Comparison of ENCODE assay signal across 16 cellular contexts in the genomic region with DNA sequence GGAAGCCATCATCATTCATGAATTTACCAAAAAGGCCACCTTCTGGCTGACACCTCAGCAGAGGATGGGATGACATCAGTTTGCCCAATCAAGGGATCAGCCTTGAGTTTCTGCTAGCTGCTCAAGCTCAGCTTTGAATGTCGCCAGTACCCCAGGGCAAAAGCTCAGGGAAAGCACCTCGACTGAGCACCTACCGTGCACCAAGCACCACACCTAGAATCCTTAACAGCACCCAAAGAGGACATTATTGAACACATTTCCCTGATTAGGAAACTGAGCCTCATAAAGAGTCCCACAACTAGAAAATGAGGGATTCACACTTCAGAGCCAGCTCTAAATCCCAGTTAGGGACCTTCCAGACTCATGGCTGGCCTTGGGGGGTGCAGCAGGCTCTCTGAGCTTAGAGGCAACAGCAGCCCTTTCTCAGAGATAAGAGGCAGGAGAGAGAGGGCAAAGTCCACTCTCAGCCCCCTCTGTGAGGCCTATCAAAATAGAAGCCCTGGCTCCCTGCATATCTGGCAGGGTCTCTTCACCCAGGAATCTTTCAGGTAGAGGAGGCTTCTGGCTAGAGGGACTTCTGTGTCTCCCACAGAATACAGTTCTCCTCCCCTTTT. TPM values are rescaled to one million over a fixed set of nuclear protein-coding genes. Genes with fewer than 3 reads are reported as not detected.
"Had no signal": no experiment of that assay in that cellular context is flagged by ENCODE, and none has a peak within 500 bp of the region (broad histone marks: within the 10 kb centered on the region; RNA-seq: fewer than 3 reads in every experiment).

No MANE protein-coding gene starts in this region.

- H3K27ac ChIP-seq: breast epithelium, skin epidermis, suprapubic skin had no signal

- H3K36me3 ChIP-seq: breast epithelium, suprapubic skin had no signal

- H3K27me3 Mint-ChIP-seq: stimulated activated naive CD8-positive, alpha-beta T cell treated with anti-CD3 and anti-CD28 coated beads, Interleukin-15, Interleukin-2, amounts not matched to agents 100 ng/mL and 50 ng/mL, for 24 hours had no signal

- DNase-seq: activated CD4-positive, alpha-beta T cell treated with anti-CD3 and anti-CD28 coated beads for 1 hour; activated CD4-positive, alpha-beta T cell treated with anti-CD3 and anti-CD28 coated beads, Interleukin-2, amount 50 U/mL, for 4 hours; activated naive CD4-positive, alpha-beta T cell treated with Interleukin-2 at 50 U/mL for 16 hours; aorta; effector memory CD4-positive, alpha-beta T cell; foreskin melanocyte; immature natural killer cell; naive thymus-derived CD4-positive, alpha-beta T cell; trophoblast cell had no signal

- H3K4me1 ChIP-seq: breast epithelium, suprapubic skin had no signal

- H3K27me3 ChIP-seq: breast epithelium, suprapubic skin had no signal

- H3K36me3 Mint-ChIP-seq: immature natural killer cell; naive thymus-derived CD4-positive, alpha-beta T cell had no signal

- H3K4me3 ChIP-seq: breast epithelium, lung, skin epidermis, suprapubic skin had no signal

- H3K27ac Mint-ChIP-seq: activated T-helper 17 cell treated with anti-CD3 and anti-CD28 coated beads, Interleukin-2, amount 50 U/mL, for 72 hours; dendritic cell treated with granulocyte-macrophage colony-stimulating factor and Interleukin-4, amounts not matched to agents 40 ng/mL and 50 ng/mL, for 4 days; immature natural killer cell; naive thymus-derived CD4-positive, alpha-beta T cell; stimulated activated naive CD8-positive, alpha-beta T cell treated with anti-CD3 and anti-CD28 coated beads, Interleukin-15, Interleukin-2, amounts not matched to agents 100 ng/mL and 50 ng/mL, for 24 hours had no signal

- H3K4me1 Mint-ChIP-seq: activated T-helper 17 cell treated with anti-CD3 and anti-CD28 coated beads, Interleukin-2, amount 50 U/mL, for 72 hours; immature natural killer cell; naive thymus-derived CD4-positive, alpha-beta T cell had no signal

- H3K9me3 Mint-ChIP-seq: activated T-helper 17 cell treated with anti-CD3 and anti-CD28 coated beads, Interleukin-2, amount 50 U/mL, for 72 hours; dendritic cell treated with granulocyte-macrophage colony-stimulating factor and Interleukin-4, amounts not matched to agents 40 ng/mL and 50 ng/mL, for 4 days; stimulated activated naive CD8-positive, alpha-beta T cell treated with anti-CD3 and anti-CD28 coated beads, Interleukin-15, Interleukin-2, amounts not matched to agents 100 ng/mL and 50 ng/mL, for 24 hours had no signal

- ATAC-seq: activated T-helper 17 cell treated with anti-CD3 and anti-CD28 coated beads, Interleukin-2, amount 50 U/mL, for 72 hours; naive thymus-derived CD4-positive, alpha-beta T cell had no signal

- H3K9me3 ChIP-seq: breast epithelium, suprapubic skin had no signal

- H3K4me3 Mint-ChIP-seq: activated T-helper 17 cell treated with anti-CD3 and anti-CD28 coated beads, Interleukin-2, amount 50 U/mL, for 72 hours; dendritic cell treated with granulocyte-macrophage colony-stimulating factor and Interleukin-4, amounts not matched to agents 40 ng/mL and 50 ng/mL, for 4 days; immature natural killer cell; naive thymus-derived CD4-positive, alpha-beta T cell; stimulated activated naive CD8-positive, alpha-beta T cell treated with anti-CD3 and anti-CD28 coated beads, Interleukin-15, Interleukin-2, amounts not matched to agents 100 ng/mL and 50 ng/mL, for 24 hours had no signal

RNA-seq across cellular contexts. Expression of a gene that starts 13.4 kb away (rescaled TPM):
- polyA plus RNA-seq: immature natural killer cell had no signal
